In genomic region chr1:1470626-1471388, GRCh38 we compare ENCODE assay signal across 6 cellular contexts. TPM values are rescaled to one million over a fixed set of nuclear protein-coding genes. Genes with fewer than 3 reads are reported as not detected.
DNase-seq lines count a peak whose midpoint lies in the region; ATAC-seq and TF ChIP-seq lines count a peak whose summit lies in the region.

No MANE protein-coding gene starts in this region.

- H3K27me3 ChIP-seq in WERI-Rb-1 (ENCODE audit: insufficient read depth, low read depth, severe bottlenecking) (no peaks in the 10 kb centered on the region), kidney epithelial cell (ENCODE audit: control insufficient read depth, insufficient read depth, low read length) (no peaks in the 10 kb centered on the region)

- peak overlapping the region; percentile 88 for H3K4me3 ChIP-seq in WERI-Rb-1 (ENCODE audit: low read depth, low read length)
- H3K4me3 ChIP-seq in kidney epithelial cell (ENCODE audit: low read depth, low read length), result peak overlapping the region; percentile 67

- no peak for DNase-seq in WERI-Rb-1
- no peak for DNase-seq in kidney epithelial cell (ENCODE audit: low read depth)
- no peak for DNase-seq in HPDE6-E6E7 (ENCODE audit: extremely low spot score)
- no peak for DNase-seq in NCI-H1694 treated with DMSO at 0.1 percent for 48 hours (lab: John Stamatoyannopoulos, UW)

- H3K36me3 ChIP-seq in WERI-Rb-1 (peaks cover 15% of the 10 kb centered on the region), kidney epithelial cell (ENCODE audit: control insufficient read depth, insufficient read depth, low read length) (no peaks in the 10 kb centered on the region)

- ATAC-seq in GM18861 (IDR thresholded peaks at IDR 0.05; ENCODE audit: unreplicated experiment), result peak; percentile 6
- no peak for ATAC-seq in HG03175 (IDR thresholded peaks at IDR 0.05; ENCODE audit: unreplicated experiment)

- no peaks in the 10 kb centered on the region for H3K9me3 ChIP-seq in WERI-Rb-1 (ENCODE audit: severe bottlenecking)

- peak overlapping the region; percentile 88 for H3K27ac ChIP-seq in WERI-Rb-1

- TF ChIP-seq CTCF in WERI-Rb-1 (IDR thresholded peaks at IDR 0.05; ENCODE audit: low read depth, low read length), result no peak
- no peak for TF ChIP-seq CTCF in kidney epithelial cell (IDR thresholded peaks at IDR 0.05; ENCODE audit: insufficient read depth, low read length, poor library complexity, severe bottlenecking)

RNA-seq across cellular contexts. Expression of gene ATAD3B, which starts 0.8 kb away (rescaled TPM):
- total RNA-seq in kidney epithelial cell, result 31.4 and 37.8 TPM in 2 replicates

RNA-seq across cellular contexts. Expression of gene ATAD3C, which starts 21.3 kb away (rescaled TPM):
- total RNA-seq in kidney epithelial cell, result 0.38 and 0.75 TPM in 2 replicates

RNA-seq across cellular contexts. Expression of gene VWA1, which starts 35.3 kb away (rescaled TPM):
- total RNA-seq in kidney epithelial cell, result 27.6 and 28.3 TPM in 2 replicates

RNA-seq across cellular contexts. Expression of gene ATAD3A, which starts 41.2 kb away (rescaled TPM):
- total RNA-seq in kidney epithelial cell, result 51.5 and 53.6 TPM in 2 replicates

RNA-seq across cellular contexts. Expression of gene ANKRD65, which starts 49.7 kb away (rescaled TPM):
- 1.4 and 1.6 TPM in 2 replicates for total RNA-seq in kidney epithelial cell
